ENCODE assay signal across 10 cellular contexts in the genomic region with DNA sequence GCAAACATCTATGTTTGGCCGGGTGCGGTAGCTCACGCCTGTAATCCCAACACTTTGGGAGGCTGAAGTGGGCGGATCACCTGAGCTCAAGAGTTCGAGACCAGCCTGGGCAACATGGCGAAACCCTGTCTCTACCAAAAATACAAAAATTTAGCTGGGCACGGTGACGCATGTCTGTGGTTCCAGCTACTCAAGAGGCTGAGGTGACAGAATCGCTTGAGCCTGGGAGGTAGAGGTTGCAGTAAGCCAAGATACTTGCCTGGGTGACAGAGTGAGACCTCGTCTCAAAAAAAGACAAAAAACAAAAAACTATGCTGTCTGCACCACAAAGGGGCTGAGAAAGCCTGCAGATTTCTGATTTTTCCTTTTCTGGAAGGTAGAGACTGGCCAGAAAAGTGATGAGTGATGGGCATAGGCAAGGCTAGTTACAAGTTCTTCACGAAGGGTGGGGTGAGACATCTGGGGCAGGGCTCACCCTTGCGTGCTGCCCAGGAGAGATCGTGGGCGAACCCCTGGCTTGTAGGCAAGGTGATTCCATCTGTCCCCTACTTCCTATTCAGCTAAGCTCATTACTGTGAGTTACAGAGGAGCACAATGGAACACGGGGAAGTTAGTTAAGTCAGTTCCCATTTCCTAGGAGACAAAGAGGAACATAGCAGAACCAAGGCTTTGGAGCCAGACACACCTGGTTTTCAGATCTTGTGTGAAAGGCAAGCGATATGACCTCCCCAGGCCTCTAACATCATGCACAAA. TPM values are rescaled to one million over a fixed set of nuclear protein-coding genes. Genes with fewer than 3 reads are reported as not detected.
DNase-seq lines count a peak whose midpoint lies in the region; ATAC-seq and TF ChIP-seq lines count a peak whose summit lies in the region.
"Had no signal": no experiment of that assay in that cellular context is flagged by ENCODE, and none has a peak within 500 bp of the region (broad histone marks: within the 10 kb centered on the region; RNA-seq: fewer than 3 reads in every experiment).

No MANE protein-coding gene starts in this region.

- H3K4me1 Mint-ChIP-seq in osteocyte (ENCODE audit: unreplicated experiment): peaks cover 77% of the 10 kb centered on the region

- intact Hi-C loops in colonic mucosa (cut with DNase I): no loop called here

- peak overlapping the region; percentile 72 for H3K4me3 Mint-ChIP-seq in osteocyte (ENCODE audit: unreplicated experiment)

- no peak for ATAC-seq in GM21528 (IDR thresholded peaks at IDR 0.05; ENCODE audit: low FRiP score, unreplicated experiment)

- H3K36me3 Mint-ChIP-seq in osteocyte (ENCODE audit: unreplicated experiment): peaks cover 22% of the 10 kb centered on the region

- peaks cover 11% of the 10 kb centered on the region for H3K4me1 ChIP-seq in colonic mucosa

- no peak for TF ChIP-seq POLR2A in NB4 (IDR thresholded peaks at IDR 0.05; ENCODE audit: extremely low read depth, insufficient read length)

- no peak overlapping the region for H3K9ac ChIP-seq in colonic mucosa (ENCODE audit: low read depth in 2 of 2, low read length in 2 of 2)

- no peaks in the 10 kb centered on the region for H3K27me3 Mint-ChIP-seq in osteocyte (ENCODE audit: unreplicated experiment)

- TF ChIP-seq CTCF in NB4 (IDR thresholded peaks at IDR 0.05; ENCODE audit: low read depth, low read length) (no peak), osteocyte (IDR thresholded peaks at IDR 0.05) (no peak), colonic mucosa (IDR thresholded peaks at IDR 0.05) (no peak)

- peak; percentile 8 for DNase-seq in ELF-1 (ENCODE audit: low read depth, low spot score)
- peak; percentile 42 for DNase-seq in NB4 (ENCODE audit: low read depth)
- no peak for DNase-seq in caudate nucleus (lab: John Stamatoyannopoulos, UW)
- no peak for DNase-seq in osteocyte (ENCODE audit: extremely low spot score, unreplicated experiment)
- DNase-seq in LoVo (ENCODE audit: low spot score): no peak
- DNase-seq in colonic mucosa: no peak
- DNase-seq in NCI-H446 (lab: John Stamatoyannopoulos, UW): no peak
- DNase-seq: upper lobe of left lung had no signal

- H3K27ac ChIP-seq in caudate nucleus (ENCODE audit: low read depth, low read length): peak overlapping the region; percentile 39
- H3K27ac ChIP-seq in colonic mucosa: no peak overlapping the region
- H3K27ac ChIP-seq: SK-N-MC, upper lobe of left lung had no signal

- H3K9me3 ChIP-seq in colonic mucosa: no peaks in the 10 kb centered on the region
- H3K9me3 ChIP-seq: upper lobe of left lung had no signal

- no peaks in the 10 kb centered on the region for H3K27me3 ChIP-seq in colonic mucosa
- H3K27me3 ChIP-seq: upper lobe of left lung had no signal

- H3K36me3 ChIP-seq in colonic mucosa: no peaks in the 10 kb centered on the region
- H3K36me3 ChIP-seq: upper lobe of left lung had no signal

- peak overlapping the region; percentile 4 for H3K4me3 ChIP-seq in NB4 (ENCODE audit: low read depth, low read length)
- H3K4me3 ChIP-seq in colonic mucosa: no peak overlapping the region
- H3K4me3 ChIP-seq: SK-N-MC, upper lobe of left lung had no signal

- H3K27ac Mint-ChIP-seq in osteocyte (ENCODE audit: unreplicated experiment): peak overlapping the region; percentile 85

- no peaks in the 10 kb centered on the region for H3K9me3 Mint-ChIP-seq in osteocyte (ENCODE audit: unreplicated experiment)

RNA-seq across cellular contexts. Expression of a gene that starts 3.2 kb away (rescaled TPM):
- total RNA-seq in osteocyte: 200 and 236 TPM in 2 replicates
- 100 to 1,000 TPM in 1 of 2 donors, 10 to 100 TPM in 1; 71.6 to 150 TPM for total RNA-seq in colonic mucosa

Comparison
In these comparisons a context has a peak if more than half of its experiments do, and no peak if none do; other contexts are left out.
1. DNase-seq: peak in ELF-1 (single experiment) and NB4 (single experiment); none in caudate nucleus (0 of 61), osteocyte (single experiment), LoVo (single experiment), colonic mucosa (single experiment) and NCI-H446 (0 of 2).